ENCODE assay signal across 5 cellular contexts in genomic region chrY:25038882-25039281, GRCh38. TPM values are rescaled to one million over a fixed set of nuclear protein-coding genes. Genes with fewer than 3 reads are reported as not detected.
"Had no signal": no experiment of that assay in that cellular context is flagged by ENCODE, and none has a peak within 500 bp of the region (broad histone marks: within the 10 kb centered on the region; RNA-seq: fewer than 3 reads in every experiment).

No MANE protein-coding gene starts in this region.

RNA-seq across cellular contexts. Expression of gene BPY2C, which starts 13.0 kb away (rescaled TPM):
- total RNA-seq: HepG2, HT-29, HT1080, IMR-90, K562 had no signal
